Comparison of ENCODE assay signal across 16 cellular contexts in genomic region chr3:158314426-158315357, GRCh38.
DNase-seq lines count a peak whose midpoint lies in the region; ATAC-seq and TF ChIP-seq lines count a peak whose summit lies in the region.
"Had no signal": no experiment of that assay in that cellular context is flagged by ENCODE, and none has a peak within 500 bp of the region (broad histone marks: within the 10 kb centered on the region; RNA-seq: fewer than 3 reads in every experiment).

No MANE protein-coding gene starts in this region.

- H3K79me2 ChIP-seq in PC-3 (ENCODE audit: low read length), result no peaks in the 10 kb centered on the region

- no peaks in the 10 kb centered on the region for H3K36me3 Mint-ChIP-seq in activated T-helper 17 cell treated with anti-CD3 and anti-CD28 coated beads, Interleukin-2, amount 50 U/mL, for 72 hours (ENCODE audit: low read depth)

- no peaks in the 10 kb centered on the region for H3K36me3 ChIP-seq in PC-3 (ENCODE audit: low read depth, low read length)
- H3K36me3 ChIP-seq: MG63 had no signal

- no peaks in the 10 kb centered on the region for H3K4me1 Mint-ChIP-seq in activated T-helper 17 cell treated with anti-CD3 and anti-CD28 coated beads, Interleukin-2, amount 50 U/mL, for 72 hours
- H3K4me1 Mint-ChIP-seq: activated naive CD8-positive, alpha-beta T cell treated with anti-CD3 and anti-CD28 coated beads, Interleukin-2, amount 10 ng/mL, durations not matched to agents 7 days and 5 days; CD14-positive monocyte had no signal

- no peaks in the 10 kb centered on the region for H3K9me3 Mint-ChIP-seq in activated T-helper 17 cell treated with anti-CD3 and anti-CD28 coated beads, Interleukin-2, amount 50 U/mL, for 72 hours
- H3K9me3 Mint-ChIP-seq: activated naive CD8-positive, alpha-beta T cell treated with anti-CD3 and anti-CD28 coated beads, Interleukin-2, amount 10 ng/mL, durations not matched to agents 7 days and 5 days; CD14-positive monocyte had no signal

- no TSS peak for BruUV-seq in PC-3 (replicated peaks; lab: Mats Ljungman, UMichigan)

- CTCF ChIA-PET in PC-3 (lab: Charles Lee), result no interaction called here

- H3K27ac Mint-ChIP-seq in activated T-helper 17 cell treated with anti-CD3 and anti-CD28 coated beads, Interleukin-2, amount 50 U/mL, for 72 hours, result no peak overlapping the region
- H3K27ac Mint-ChIP-seq: activated naive CD8-positive, alpha-beta T cell treated with anti-CD3 and anti-CD28 coated beads, Interleukin-2, amount 10 ng/mL, durations not matched to agents 7 days and 5 days; CD14-positive monocyte had no signal

- ATAC-seq in GM19351 (IDR thresholded peaks at IDR 0.05; ENCODE audit: unreplicated experiment), result peak; percentile 73
- peak; percentile 73 for ATAC-seq in HG02610 (IDR thresholded peaks at IDR 0.05; ENCODE audit: unreplicated experiment)
- ATAC-seq in HG03280 (IDR thresholded peaks at IDR 0.05; ENCODE audit: unreplicated experiment), result peak; percentile 71
- ATAC-seq in PC-3, result no peak
- no peak for ATAC-seq in activated T-helper 17 cell treated with anti-CD3 and anti-CD28 coated beads, Interleukin-2, amount 50 U/mL, for 72 hours (replicated peaks)
- ATAC-seq: Right ventricle myocardium inferior had no signal

- no peak overlapping the region for H2AFZ ChIP-seq in PC-3 (ENCODE audit: low read length)

- no peak overlapping the region for H3K4me2 ChIP-seq in PC-3 (ENCODE audit: low read length)

- H3K27me3 Mint-ChIP-seq in activated T-helper 17 cell treated with anti-CD3 and anti-CD28 coated beads, Interleukin-2, amount 50 U/mL, for 72 hours, result no peaks in the 10 kb centered on the region
- H3K27me3 Mint-ChIP-seq: activated naive CD8-positive, alpha-beta T cell treated with anti-CD3 and anti-CD28 coated beads, Interleukin-2, amount 10 ng/mL, durations not matched to agents 7 days and 5 days had no signal

- no peaks in the 10 kb centered on the region for H3F3A ChIP-seq in PC-3 (ENCODE audit: low read length, unreplicated experiment)

- H3K4me3 Mint-ChIP-seq in activated T-helper 17 cell treated with anti-CD3 and anti-CD28 coated beads, Interleukin-2, amount 50 U/mL, for 72 hours, result no peak overlapping the region
- H3K4me3 Mint-ChIP-seq: activated naive CD8-positive, alpha-beta T cell treated with anti-CD3 and anti-CD28 coated beads, Interleukin-2, amount 10 ng/mL, durations not matched to agents 7 days and 5 days; CD14-positive monocyte had no signal

- H3K9me3 ChIP-seq in PC-3 (ENCODE audit: low read length), result no peaks in the 10 kb centered on the region
- H3K9me3 ChIP-seq: MG63 had no signal

- POLR2A ChIA-PET in PC-3 (lab: Charles Lee; ENCODE audit: unreplicated experiment), result no interaction called here

- H3K27me3 ChIP-seq in PC-3 (ENCODE audit: low read length), result no peaks in the 10 kb centered on the region
- H3K27me3 ChIP-seq: MG63 had no signal

- no peaks in the 10 kb centered on the region for H4K20me1 ChIP-seq in PC-3 (ENCODE audit: low read length)

- no peaks in the 10 kb centered on the region for H3K4me1 ChIP-seq in PC-3 (ENCODE audit: insufficient read depth, low read length)

- H3K9me2 ChIP-seq in PC-3 (replicated peaks; ENCODE audit: low read length), result no peaks in the 10 kb centered on the region

- DNase-seq in GM12864 (ENCODE audit: low read depth) (peak; percentile 7), HCEC 1CT (no peak), PC-3 (no peak), SIG-M5 (lab: John Stamatoyannopoulos, UW) (no peak)
- DNase-seq: 8988T; activated naive CD8-positive, alpha-beta T cell treated with anti-CD3 and anti-CD28 coated beads, Interleukin-2, amount 10 ng/mL, durations not matched to agents 7 days and 5 days; DMS79 treated with DMSO at 0.1 percent for 48 hours; kidney glomerular epithelial cell; MG63; NCI-H774 had no signal

- intact Hi-C loops in PC-3 (cut with micrococcal nuclease), result loop anchor here (5.0 kb wide), 3 partner anchors 118 to 697 kb away; partner anchors contain the start of gene RSRC1

- no peak overlapping the region for H3K9ac ChIP-seq in PC-3 (ENCODE audit: low read length)

- no peak overlapping the region for H3K27ac ChIP-seq in PC-3 (ENCODE audit: low read length)

- H3K4me3 ChIP-seq in GM12864 (ENCODE audit: low read depth, low read length), result no peak overlapping the region
- no peak overlapping the region for H3K4me3 ChIP-seq in PC-3 (ENCODE audit: low read length)
- H3K4me3 ChIP-seq: MG63 had no signal

- no peak for TF ChIP-seq CTCF in GM12864 (IDR thresholded peaks at IDR 0.05; ENCODE audit: low read depth, low read length, missing control alignments)
- no peak for TF ChIP-seq CTCF in PC-3 (conservative IDR thresholded peaks at IDR 0.05; ENCODE audit: low read depth, low read length)

Comparison
In these comparisons a context has a peak if more than half of its experiments do, and no peak if none do; other contexts are left out.
1. ATAC-seq: peak in GM19351 (single experiment), HG02610 (single experiment) and HG03280 (single experiment); none in PC-3 (single experiment) and activated T-helper 17 cell treated with anti-CD3 and anti-CD28 coated beads, Interleukin-2, amount 50 U/mL, for 72 hours (single experiment).